Comparison of ENCODE assay signal across 1 cellular context in the genomic region with DNA sequence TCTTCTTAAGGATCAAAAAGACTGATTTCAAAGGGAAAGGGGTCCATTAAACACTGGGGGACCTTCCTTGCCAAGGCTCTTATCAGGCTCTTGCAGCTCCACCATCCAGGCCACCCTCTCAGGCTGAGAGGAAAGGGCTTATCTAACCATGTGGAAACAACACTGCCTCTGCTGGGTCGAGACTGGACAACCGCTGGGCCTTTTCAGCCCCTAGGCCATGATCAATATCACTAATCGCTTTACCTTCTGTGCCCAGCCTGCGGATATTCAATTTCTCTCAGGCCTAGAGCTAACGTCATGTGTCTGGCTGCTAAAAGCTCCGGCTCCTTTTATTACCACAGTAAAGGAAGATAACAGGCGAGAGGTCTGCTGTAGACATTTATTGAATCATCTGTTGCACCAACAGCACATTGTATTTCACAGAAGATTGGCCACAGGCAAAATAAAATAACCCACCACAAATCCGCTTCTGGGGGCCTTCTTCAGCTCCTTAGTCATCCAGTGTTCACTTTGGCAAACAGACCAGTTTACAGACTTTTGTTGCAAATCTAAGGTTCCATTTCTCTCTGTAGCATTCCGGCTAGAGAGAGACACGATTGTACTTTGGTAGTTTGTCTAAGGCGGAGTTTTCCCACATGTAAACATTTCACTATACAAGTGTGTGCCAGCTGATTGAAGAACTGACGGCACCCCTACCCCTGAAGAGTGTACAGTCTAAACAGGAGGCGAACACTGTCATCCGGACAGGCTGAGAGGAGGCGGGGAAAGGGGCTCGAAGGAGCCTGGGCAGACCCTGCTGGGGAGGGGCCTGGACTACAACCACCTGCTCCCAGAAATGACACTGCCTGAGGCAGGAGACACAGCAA.
A peak's percentile ranks its signal among the peaks of the same experiment; 100 is the strongest.
TF ChIP-seq lines count a peak whose summit lies in the region.

No MANE protein-coding gene starts in this region.

TF ChIP-seq in HepG2, 621 proteins besides CTCF, POLR2A, EP300 and RAD21 (continued from another document and continues in another):
- TF ChIP-seq ETV5 (CRISPR knock-in tag; IDR thresholded peaks at IDR 0.05; ENCODE audit: borderline replicate concordance) (peak; percentile 35; the same call in 1 of the 2 replicates), ZFYVE20 (CRISPR knock-in tag; IDR thresholded peaks at IDR 0.05; ENCODE audit: borderline replicate concordance, low read depth) (no peak), CCAR2 (optimal IDR thresholded peaks at IDR 0.05; ENCODE audit: low read depth, low read length) (no peak), ELF1 (CRISPR knock-in tag; IDR thresholded peaks at IDR 0.05) (no peak), ARHGAP35 (CRISPR knock-in tag; IDR thresholded peaks at IDR 0.05; ENCODE audit: borderline replicate concordance) (no peak), MED8 (CRISPR knock-in tag; IDR thresholded peaks at IDR 0.05; ENCODE audit: insufficient replicate concordance) (no peak), ZNF510 (CRISPR knock-in tag; IDR thresholded peaks at IDR 0.05; ENCODE audit: low read depth) (no peak), ZNF530 (CRISPR knock-in tag; IDR thresholded peaks at IDR 0.05; ENCODE audit: low read depth) (no peak), THAP11 (CRISPR knock-in tag; IDR thresholded peaks at IDR 0.05) (peak; percentile 15; the same call in 1 of the 2 replicates), KDM2A (CRISPR knock-in tag; IDR thresholded peaks at IDR 0.05; ENCODE audit: borderline replicate concordance, low read depth) (no peak; the same call in 1 of the 2 replicates), ISX (CRISPR knock-in tag; conservative IDR thresholded peaks at IDR 0.05) (no peak), SP140L (CRISPR knock-in tag; IDR thresholded peaks at IDR 0.05; ENCODE audit: borderline replicate concordance) (no peak), ZNF441 (CRISPR knock-in tag; IDR thresholded peaks at IDR 0.05; ENCODE audit: borderline replicate concordance) (peak; percentile 51; the same call in 1 of the 2 replicates), PRMT3 (CRISPR knock-in tag; IDR thresholded peaks at IDR 0.05; ENCODE audit: borderline replicate concordance, low read depth) (no peak), ZNF557 (CRISPR knock-in tag; IDR thresholded peaks at IDR 0.05) (no peak), SOX5 (CRISPR knock-in tag; IDR thresholded peaks at IDR 0.05; ENCODE audit: borderline replicate concordance) (peak; percentile 77), TGIF2 (CRISPR knock-in tag; IDR thresholded peaks at IDR 0.05) (peak; percentile 56; the same call in 1 of the 2 replicates), KDM4B (CRISPR knock-in tag; IDR thresholded peaks at IDR 0.05) (0 out of 2 replicates have a peak, but pooled peaks have one; percentile 12), ZNF160 (CRISPR knock-in tag; IDR thresholded peaks at IDR 0.05) (no peak), HHEX (CRISPR knock-in tag; IDR thresholded peaks at IDR 0.05) (no peak), SNAPC2 (CRISPR knock-in tag; IDR thresholded peaks at IDR 0.05) (peak; percentile 82; the same call in 1 of the 2 replicates), ZSCAN25 (CRISPR knock-in tag; IDR thresholded peaks at IDR 0.05) (peak; percentile 70; the same call in 1 of the 2 replicates), MZF1 (CRISPR knock-in tag; IDR thresholded peaks at IDR 0.05; ENCODE audit: borderline replicate concordance) (no peak)
- TF ChIP-seq, protein P1, sequence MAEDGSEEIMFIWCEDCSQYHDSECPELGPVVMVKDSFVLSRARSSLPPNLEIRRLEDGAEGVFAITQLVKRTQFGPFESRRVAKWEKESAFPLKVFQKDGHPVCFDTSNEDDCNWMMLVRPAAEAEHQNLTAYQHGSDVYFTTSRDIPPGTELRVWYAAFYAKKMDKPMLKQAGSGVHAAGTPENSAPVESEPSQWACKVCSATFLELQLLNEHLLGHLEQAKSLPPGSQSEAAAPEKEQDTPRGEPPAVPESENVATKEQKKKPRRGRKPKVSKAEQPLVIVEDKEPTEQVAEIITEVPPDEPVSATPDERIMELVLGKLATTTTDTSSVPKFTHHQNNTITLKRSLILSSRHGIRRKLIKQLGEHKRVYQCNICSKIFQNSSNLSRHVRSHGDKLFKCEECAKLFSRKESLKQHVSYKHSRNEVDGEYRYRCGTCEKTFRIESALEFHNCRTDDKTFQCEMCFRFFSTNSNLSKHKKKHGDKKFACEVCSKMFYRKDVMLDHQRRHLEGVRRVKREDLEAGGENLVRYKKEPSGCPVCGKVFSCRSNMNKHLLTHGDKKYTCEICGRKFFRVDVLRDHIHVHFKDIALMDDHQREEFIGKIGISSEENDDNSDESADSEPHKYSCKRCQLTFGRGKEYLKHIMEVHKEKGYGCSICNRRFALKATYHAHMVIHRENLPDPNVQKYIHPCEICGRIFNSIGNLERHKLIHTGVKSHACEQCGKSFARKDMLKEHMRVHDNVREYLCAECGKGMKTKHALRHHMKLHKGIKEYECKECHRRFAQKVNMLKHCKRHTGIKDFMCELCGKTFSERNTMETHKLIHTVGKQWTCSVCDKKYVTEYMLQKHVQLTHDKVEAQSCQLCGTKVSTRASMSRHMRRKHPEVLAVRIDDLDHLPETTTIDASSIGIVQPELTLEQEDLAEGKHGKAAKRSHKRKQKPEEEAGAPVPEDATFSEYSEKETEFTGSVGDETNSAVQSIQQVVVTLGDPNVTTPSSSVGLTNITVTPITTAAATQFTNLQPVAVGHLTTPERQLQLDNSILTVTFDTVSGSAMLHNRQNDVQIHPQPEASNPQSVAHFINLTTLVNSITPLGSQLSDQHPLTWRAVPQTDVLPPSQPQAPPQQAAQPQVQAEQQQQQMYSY (CRISPR knock-in tag; IDR thresholded peaks at IDR 0.05), result no peak
- TF ChIP-seq, protein P2, sequence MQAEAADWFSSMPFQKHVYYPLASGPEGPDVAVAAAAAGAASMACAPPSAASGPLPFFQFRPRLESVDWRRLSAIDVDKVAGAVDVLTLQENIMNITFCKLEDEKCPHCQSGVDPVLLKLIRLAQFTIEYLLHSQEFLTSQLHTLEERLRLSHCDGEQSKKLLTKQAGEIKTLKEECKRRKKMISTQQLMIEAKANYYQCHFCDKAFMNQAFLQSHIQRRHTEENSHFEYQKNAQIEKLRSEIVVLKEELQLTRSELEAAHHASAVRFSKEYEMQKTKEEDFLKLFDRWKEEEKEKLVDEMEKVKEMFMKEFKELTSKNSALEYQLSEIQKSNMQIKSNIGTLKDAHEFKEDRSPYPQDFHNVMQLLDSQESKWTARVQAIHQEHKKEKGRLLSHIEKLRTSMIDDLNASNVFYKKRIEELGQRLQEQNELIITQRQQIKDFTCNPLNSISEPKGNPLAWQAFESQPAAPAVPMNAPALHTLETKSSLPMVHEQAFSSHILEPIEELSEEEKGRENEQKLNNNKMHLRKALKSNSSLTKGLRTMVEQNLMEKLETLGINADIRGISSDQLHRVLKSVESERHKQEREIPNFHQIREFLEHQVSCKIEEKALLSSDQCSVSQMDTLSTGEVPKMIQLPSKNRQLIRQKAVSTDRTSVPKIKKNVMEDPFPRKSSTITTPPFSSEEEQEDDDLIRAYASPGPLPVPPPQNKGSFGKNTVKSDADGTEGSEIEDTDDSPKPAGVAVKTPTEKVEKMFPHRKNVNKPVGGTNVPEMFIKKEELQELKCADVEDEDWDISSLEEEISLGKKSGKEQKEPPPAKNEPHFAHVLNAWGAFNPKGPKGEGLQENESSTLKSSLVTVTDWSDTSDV (CRISPR knock-in tag; IDR thresholded peaks at IDR 0.05), result no peak
- TF ChIP-seq, protein P3, sequence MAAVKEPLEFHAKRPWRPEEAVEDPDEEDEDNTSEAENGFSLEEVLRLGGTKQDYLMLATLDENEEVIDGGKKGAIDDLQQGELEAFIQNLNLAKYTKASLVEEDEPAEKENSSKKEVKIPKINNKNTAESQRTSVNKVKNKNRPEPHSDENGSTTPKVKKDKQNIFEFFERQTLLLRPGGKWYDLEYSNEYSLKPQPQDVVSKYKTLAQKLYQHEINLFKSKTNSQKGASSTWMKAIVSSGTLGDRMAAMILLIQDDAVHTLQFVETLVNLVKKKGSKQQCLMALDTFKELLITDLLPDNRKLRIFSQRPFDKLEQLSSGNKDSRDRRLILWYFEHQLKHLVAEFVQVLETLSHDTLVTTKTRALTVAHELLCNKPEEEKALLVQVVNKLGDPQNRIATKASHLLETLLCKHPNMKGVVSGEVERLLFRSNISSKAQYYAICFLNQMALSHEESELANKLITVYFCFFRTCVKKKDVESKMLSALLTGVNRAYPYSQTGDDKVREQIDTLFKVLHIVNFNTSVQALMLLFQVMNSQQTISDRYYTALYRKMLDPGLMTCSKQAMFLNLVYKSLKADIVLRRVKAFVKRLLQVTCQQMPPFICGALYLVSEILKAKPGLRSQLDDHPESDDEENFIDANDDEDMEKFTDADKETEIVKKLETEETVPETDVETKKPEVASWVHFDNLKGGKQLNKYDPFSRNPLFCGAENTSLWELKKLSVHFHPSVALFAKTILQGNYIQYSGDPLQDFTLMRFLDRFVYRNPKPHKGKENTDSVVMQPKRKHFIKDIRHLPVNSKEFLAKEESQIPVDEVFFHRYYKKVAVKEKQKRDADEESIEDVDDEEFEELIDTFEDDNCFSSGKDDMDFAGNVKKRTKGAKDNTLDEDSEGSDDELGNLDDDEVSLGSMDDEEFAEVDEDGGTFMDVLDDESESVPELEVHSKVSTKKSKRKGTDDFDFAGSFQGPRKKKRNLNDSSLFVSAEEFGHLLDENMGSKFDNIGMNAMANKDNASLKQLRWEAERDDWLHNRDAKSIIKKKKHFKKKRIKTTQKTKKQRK (IDR thresholded peaks at IDR 0.05; ENCODE audit: low read length), result no peak
- TF ChIP-seq, protein P4, sequence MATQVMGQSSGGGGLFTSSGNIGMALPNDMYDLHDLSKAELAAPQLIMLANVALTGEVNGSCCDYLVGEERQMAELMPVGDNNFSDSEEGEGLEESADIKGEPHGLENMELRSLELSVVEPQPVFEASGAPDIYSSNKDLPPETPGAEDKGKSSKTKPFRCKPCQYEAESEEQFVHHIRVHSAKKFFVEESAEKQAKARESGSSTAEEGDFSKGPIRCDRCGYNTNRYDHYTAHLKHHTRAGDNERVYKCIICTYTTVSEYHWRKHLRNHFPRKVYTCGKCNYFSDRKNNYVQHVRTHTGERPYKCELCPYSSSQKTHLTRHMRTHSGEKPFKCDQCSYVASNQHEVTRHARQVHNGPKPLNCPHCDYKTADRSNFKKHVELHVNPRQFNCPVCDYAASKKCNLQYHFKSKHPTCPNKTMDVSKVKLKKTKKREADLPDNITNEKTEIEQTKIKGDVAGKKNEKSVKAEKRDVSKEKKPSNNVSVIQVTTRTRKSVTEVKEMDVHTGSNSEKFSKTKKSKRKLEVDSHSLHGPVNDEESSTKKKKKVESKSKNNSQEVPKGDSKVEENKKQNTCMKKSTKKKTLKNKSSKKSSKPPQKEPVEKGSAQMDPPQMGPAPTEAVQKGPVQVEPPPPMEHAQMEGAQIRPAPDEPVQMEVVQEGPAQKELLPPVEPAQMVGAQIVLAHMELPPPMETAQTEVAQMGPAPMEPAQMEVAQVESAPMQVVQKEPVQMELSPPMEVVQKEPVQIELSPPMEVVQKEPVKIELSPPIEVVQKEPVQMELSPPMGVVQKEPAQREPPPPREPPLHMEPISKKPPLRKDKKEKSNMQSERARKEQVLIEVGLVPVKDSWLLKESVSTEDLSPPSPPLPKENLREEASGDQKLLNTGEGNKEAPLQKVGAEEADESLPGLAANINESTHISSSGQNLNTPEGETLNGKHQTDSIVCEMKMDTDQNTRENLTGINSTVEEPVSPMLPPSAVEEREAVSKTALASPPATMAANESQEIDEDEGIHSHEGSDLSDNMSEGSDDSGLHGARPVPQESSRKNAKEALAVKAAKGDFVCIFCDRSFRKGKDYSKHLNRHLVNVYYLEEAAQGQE (IDR thresholded peaks at IDR 0.05; ENCODE audit: borderline replicate concordance in 1 of 2, low read depth in 1 of 2, low read length in 2 of 2), result no peak
- TF ChIP-seq, protein P5, sequence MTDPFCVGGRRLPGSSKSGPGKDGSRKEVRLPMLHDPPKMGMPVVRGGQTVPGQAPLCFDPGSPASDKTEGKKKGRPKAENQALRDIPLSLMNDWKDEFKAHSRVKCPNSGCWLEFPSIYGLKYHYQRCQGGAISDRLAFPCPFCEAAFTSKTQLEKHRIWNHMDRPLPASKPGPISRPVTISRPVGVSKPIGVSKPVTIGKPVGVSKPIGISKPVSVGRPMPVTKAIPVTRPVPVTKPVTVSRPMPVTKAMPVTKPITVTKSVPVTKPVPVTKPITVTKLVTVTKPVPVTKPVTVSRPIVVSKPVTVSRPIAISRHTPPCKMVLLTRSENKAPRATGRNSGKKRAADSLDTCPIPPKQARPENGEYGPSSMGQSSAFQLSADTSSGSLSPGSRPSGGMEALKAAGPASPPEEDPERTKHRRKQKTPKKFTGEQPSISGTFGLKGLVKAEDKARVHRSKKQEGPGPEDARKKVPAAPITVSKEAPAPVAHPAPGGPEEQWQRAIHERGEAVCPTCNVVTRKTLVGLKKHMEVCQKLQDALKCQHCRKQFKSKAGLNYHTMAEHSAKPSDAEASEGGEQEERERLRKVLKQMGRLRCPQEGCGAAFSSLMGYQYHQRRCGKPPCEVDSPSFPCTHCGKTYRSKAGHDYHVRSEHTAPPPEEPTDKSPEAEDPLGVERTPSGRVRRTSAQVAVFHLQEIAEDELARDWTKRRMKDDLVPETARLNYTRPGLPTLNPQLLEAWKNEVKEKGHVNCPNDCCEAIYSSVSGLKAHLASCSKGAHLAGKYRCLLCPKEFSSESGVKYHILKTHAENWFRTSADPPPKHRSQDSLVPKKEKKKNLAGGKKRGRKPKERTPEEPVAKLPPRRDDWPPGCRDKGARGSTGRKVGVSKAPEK (CRISPR knock-in tag; IDR thresholded peaks at IDR 0.05; ENCODE audit: borderline replicate concordance), result no peak
- TF ChIP-seq, protein P6, sequence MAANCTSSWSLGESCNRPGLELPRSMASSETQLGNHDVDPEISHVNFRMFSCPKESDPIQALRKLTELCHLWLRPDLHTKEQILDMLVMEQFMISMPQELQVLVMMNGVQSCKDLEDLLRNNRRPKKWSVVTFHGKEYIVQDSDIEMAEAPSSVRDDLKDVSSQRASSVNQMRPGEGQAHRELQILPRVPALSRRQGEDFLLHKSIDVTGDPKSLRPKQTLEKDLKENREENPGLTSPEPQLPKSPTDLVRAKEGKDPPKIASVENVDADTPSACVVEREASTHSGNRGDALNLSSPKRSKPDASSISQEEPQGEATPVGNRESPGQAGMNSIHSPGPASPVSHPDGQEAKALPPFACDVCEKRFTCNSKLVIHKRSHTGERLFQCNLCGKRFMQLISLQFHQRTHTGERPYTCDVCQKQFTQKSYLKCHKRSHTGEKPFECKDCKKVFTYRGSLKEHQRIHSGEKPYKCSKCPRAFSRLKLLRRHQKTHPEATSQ (CRISPR knock-in tag; IDR thresholded peaks at IDR 0.05; ENCODE audit: borderline replicate concordance), result peak; percentile 42; the same call in 1 of the 2 replicates
- TF ChIP-seq, protein P7, sequence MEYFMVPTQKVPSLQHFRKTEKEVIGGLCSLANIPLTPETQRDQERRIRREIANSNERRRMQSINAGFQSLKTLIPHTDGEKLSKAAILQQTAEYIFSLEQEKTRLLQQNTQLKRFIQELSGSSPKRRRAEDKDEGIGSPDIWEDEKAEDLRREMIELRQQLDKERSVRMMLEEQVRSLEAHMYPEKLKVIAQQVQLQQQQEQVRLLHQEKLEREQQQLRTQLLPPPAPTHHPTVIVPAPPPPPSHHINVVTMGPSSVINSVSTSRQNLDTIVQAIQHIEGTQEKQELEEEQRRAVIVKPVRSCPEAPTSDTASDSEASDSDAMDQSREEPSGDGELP (IDR thresholded peaks at IDR 0.05; ENCODE audit: borderline replicate concordance, low read depth), result peak; percentile 94
- TF ChIP-seq, protein P8, sequence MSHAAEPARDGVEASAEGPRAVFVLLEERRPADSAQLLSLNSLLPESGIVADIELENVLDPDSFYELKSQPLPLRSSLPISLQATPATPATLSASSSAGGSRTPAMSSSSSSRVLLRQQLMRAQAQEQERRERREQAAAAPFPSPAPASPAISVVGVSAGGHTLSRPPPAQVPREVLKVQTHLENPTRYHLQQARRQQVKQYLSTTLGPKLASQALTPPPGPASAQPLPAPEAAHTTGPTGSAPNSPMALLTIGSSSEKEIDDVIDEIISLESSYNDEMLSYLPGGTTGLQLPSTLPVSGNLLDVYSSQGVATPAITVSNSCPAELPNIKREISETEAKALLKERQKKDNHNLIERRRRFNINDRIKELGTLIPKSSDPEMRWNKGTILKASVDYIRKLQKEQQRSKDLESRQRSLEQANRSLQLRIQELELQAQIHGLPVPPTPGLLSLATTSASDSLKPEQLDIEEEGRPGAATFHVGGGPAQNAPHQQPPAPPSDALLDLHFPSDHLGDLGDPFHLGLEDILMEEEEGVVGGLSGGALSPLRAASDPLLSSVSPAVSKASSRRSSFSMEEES (CRISPR knock-in tag; IDR thresholded peaks at IDR 0.05), result no peak
